35 cellular contexts compared by ENCODE assay signal in genomic region chr2:169089182-169089581, GRCh38. TPM values are rescaled to one million over a fixed set of nuclear protein-coding genes. Genes with fewer than 3 reads are reported as not detected.
"Had no signal": no experiment of that assay in that cellular context is flagged by ENCODE, and none has a peak within 500 bp of the region (broad histone marks: within the 10 kb centered on the region; RNA-seq: fewer than 3 reads in every experiment).

No MANE protein-coding gene starts in this region.

- H3K4me3 ChIP-seq: colonic mucosa, gastroesophageal sphincter, heart left ventricle, left lung, mucosa of descending colon, neural progenitor cell, ovary, psoas muscle, sigmoid colon, testis, tibial artery, upper lobe of left lung had no signal

- H3K9me3 ChIP-seq: colonic mucosa, left lung, mucosa of descending colon, ovary, psoas muscle, testis, tibial artery, upper lobe of left lung had no signal

- H3K36me3 ChIP-seq: colonic mucosa, gastroesophageal sphincter, heart left ventricle, left lung, neural progenitor cell, ovary, sigmoid colon, tibial artery, upper lobe of left lung had no signal

- H2AFZ ChIP-seq: neural progenitor cell had no signal

- FAIRE-seq: islet of Langerhans, urothelium cell line had no signal

- H3K27me3 ChIP-seq: colonic mucosa, gastroesophageal sphincter, heart left ventricle, left lung, ovary, sigmoid colon, testis, tibial artery, upper lobe of left lung had no signal

- DNase-seq: colonic mucosa; effector CD8-positive, alpha-beta T cell; endodermal cell; foreskin keratinocyte; heart left ventricle; hippocampal formation; left cardiac atrium; left lung; mesenchymal stem cell; mucosa of descending colon; naive thymus-derived CD4-positive, alpha-beta T cell; nucleus accumbens; ovary; posterior cingulate gyrus; psoas muscle; right cardiac atrium; sigmoid colon; stimulated activated CD4-positive, alpha-beta T cell treated with anti-CD3 and anti-CD28 coated beads, Interleukin-2, amount 100 ng/mL, for 24 hours; stimulated activated CD4-positive, alpha-beta T cell treated with anti-CD3 and anti-CD28 coated beads, Interleukin-4, amount 100 ng/mL, for 24 hours; stimulated activated naive CD4-positive, alpha-beta T cell treated with Interleukin-2 at 50 U/mL for 16 hours; substantia nigra; testis; tibial artery; upper lobe of left lung had no signal

- H3K4me2 ChIP-seq: neural progenitor cell had no signal

- H3K9ac ChIP-seq: neural progenitor cell had no signal

- H3K27ac ChIP-seq: epithelial cell of prostate, foreskin keratinocyte, gastroesophageal sphincter, heart left ventricle, neural progenitor cell, ovary, psoas muscle, sigmoid colon, testis, tibial artery had no signal

- H3K4me1 ChIP-seq: gastroesophageal sphincter, neural progenitor cell, psoas muscle, testis, tibial artery had no signal

RNA-seq across cellular contexts. Expression of gene DHRS9, which starts 19.8 kb away (rescaled TPM):
- total RNA-seq: endodermal cell, fibroblast of lung, foreskin keratinocyte, kidney epithelial cell, lung microvascular endothelial cell, renal cortical epithelial cell had no signal
- polyA plus RNA-seq: fibroblast of lung; naive thymus-derived CD4-positive, alpha-beta T cell had no signal

RNA-seq across cellular contexts. Expression of gene ABCB11, which starts 58.1 kb away (rescaled TPM):
- total RNA-seq: esophagus mucosa; fibroblast of lung; foreskin keratinocyte; kidney epithelial cell; lung microvascular endothelial cell; naive thymus-derived CD4-positive, alpha-beta T cell; renal cortical epithelial cell; skeletal muscle tissue had no signal
- polyA plus RNA-seq: fibroblast of lung; foreskin keratinocyte; naive thymus-derived CD4-positive, alpha-beta T cell had no signal
